Comparison of ENCODE assay signal across 27 cellular contexts in genomic region chr22:36580846-36581245, GRCh38.
"Had no signal": no experiment of that assay in that cellular context is flagged by ENCODE, and none has a peak within 500 bp of the region (broad histone marks: within the 10 kb centered on the region; RNA-seq: fewer than 3 reads in every experiment).

No MANE protein-coding gene starts in this region.

- FAIRE-seq: endometrium, frontal cortex, islet of Langerhans had no signal

- H3K4me2 ChIP-seq: hepatocyte had no signal

- H3K27ac Mint-ChIP-seq: mesothelial cell of epicardium; natural killer cell treated with Interleukin-12 subunit alpha and Interleukin-12 subunit beta and Interleukin-15 and Interleukin-18, amount 100 ng/mL, for 72 hours; stimulated activated naive CD8-positive, alpha-beta T cell treated with anti-CD3 and anti-CD28 coated beads, Interleukin-15, amount 100 ng/mL, for 72 hours had no signal

- DNase-seq: dermis blood vessel endothelial cell; effector memory CD4-positive, alpha-beta T cell; erythroblast; kidney glomerular epithelial cell; left ventricle myocardium superior; mesenchymal stem cell; mucosa of descending colon; naive B cell; stimulated activated naive CD4-positive, alpha-beta T cell; stimulated activated naive CD8-positive, alpha-beta T cell treated with anti-CD3 and anti-CD28 coated beads, Interleukin-15, amount 100 ng/mL, for 72 hours; transverse colon had no signal

- H3K27ac ChIP-seq: cardiac muscle cell, coronary artery, heart left ventricle, hepatocyte, prostate gland, right atrium auricular region, suprapubic skin, transverse colon had no signal

- H2AFZ ChIP-seq: hepatocyte had no signal

- H3K36me3 ChIP-seq: cardiac muscle cell, heart left ventricle, prostate gland, right atrium auricular region, suprapubic skin, transverse colon had no signal

- H3K36me3 Mint-ChIP-seq: mesothelial cell of epicardium; natural killer cell treated with Interleukin-12 subunit alpha and Interleukin-12 subunit beta and Interleukin-15 and Interleukin-18, amount 100 ng/mL, for 72 hours had no signal

- H3K9me3 ChIP-seq: heart left ventricle, mucosa of descending colon, prostate gland, right atrium auricular region, suprapubic skin, transverse colon had no signal

- H3K9me3 Mint-ChIP-seq: central memory CD8-positive, alpha-beta T cell; mesothelial cell of epicardium; natural killer cell treated with Interleukin-12 subunit alpha and Interleukin-12 subunit beta and Interleukin-15 and Interleukin-18, amount 100 ng/mL, for 72 hours; neural crest cell had no signal

- H3K4me1 Mint-ChIP-seq: central memory CD8-positive, alpha-beta T cell; naive B cell; stimulated activated naive CD8-positive, alpha-beta T cell treated with anti-CD3 and anti-CD28 coated beads, Interleukin-15, amount 100 ng/mL, for 72 hours had no signal

- H3K79me2 ChIP-seq: hepatocyte had no signal

- ATAC-seq: heart left ventricle; left ventricle myocardium superior; mucosa of descending colon; natural killer cell treated with Interleukin-12 subunit alpha and Interleukin-12 subunit beta and Interleukin-15 and Interleukin-18, amount 100 ng/mL, for 72 hours; sciatic nerve; stimulated activated naive CD8-positive, alpha-beta T cell treated with anti-CD3 and anti-CD28 coated beads, Interleukin-15, amount 100 ng/mL, for 72 hours had no signal

- H3K27me3 ChIP-seq: cardiac muscle cell, right atrium auricular region had no signal

- H3K4me3 ChIP-seq: cardiac muscle cell, coronary artery, heart left ventricle, hepatocyte, lung, mucosa of descending colon, prostate gland, right atrium auricular region, suprapubic skin, transverse colon had no signal

- H3K4me3 Mint-ChIP-seq: central memory CD8-positive, alpha-beta T cell; mesothelial cell of epicardium; naive B cell; natural killer cell treated with Interleukin-12 subunit alpha and Interleukin-12 subunit beta and Interleukin-15 and Interleukin-18, amount 100 ng/mL, for 72 hours; neural crest cell; stimulated activated naive CD8-positive, alpha-beta T cell treated with anti-CD3 and anti-CD28 coated beads, Interleukin-15, amount 100 ng/mL, for 72 hours had no signal

- H3K4me1 ChIP-seq: heart left ventricle, prostate gland, right atrium auricular region, suprapubic skin, transverse colon had no signal
